In genomic region chr11:73233211-73233610, GRCh38 we compare ENCODE assay signal across 20 cellular contexts. TPM values are rescaled to one million over a fixed set of nuclear protein-coding genes. Genes with fewer than 3 reads are reported as not detected.
DNase-seq lines count a peak whose midpoint lies in the region; ATAC-seq, FAIRE-seq and TF ChIP-seq lines count a peak whose summit lies in the region.
"Had no signal": no experiment of that assay in that cellular context is flagged by ENCODE, and none has a peak within 500 bp of the region (broad histone marks: within the 10 kb centered on the region; RNA-seq: fewer than 3 reads in every experiment).

No MANE protein-coding gene starts in this region.

- H3K36me3 ChIP-seq in kidney (ENCODE audit: control insufficient read depth in 1 of 2, insufficient read depth in 2 of 2, low read length in 2 of 2) = no peaks in the 10 kb centered on the region
- peaks cover 0 to 7% of the 10 kb centered on the region in 2 donors for H3K36me3 ChIP-seq in gastrocnemius medialis
- no peaks in the 10 kb centered on the region for H3K36me3 ChIP-seq in transverse colon
- H3K36me3 ChIP-seq: BLaER1 treated with 17β-estradiol and CSF1 and Interleukin-3, amounts not matched to agents 10 nM and 100 nM had no signal

- TF ChIP-seq EP300 in transverse colon (IDR thresholded peaks at IDR 0.05; ENCODE audit: low read depth) = no peak

- H3K4me3 ChIP-seq in HL-60 (replicated peaks; ENCODE audit: insufficient read depth, low read length) = no peak overlapping the region
- no peak overlapping the region for H3K4me3 ChIP-seq in kidney (ENCODE audit: low read length in 2 of 2)
- H3K4me3 ChIP-seq in gastrocnemius medialis = no peak overlapping the region
- H3K4me3 ChIP-seq in transverse colon = no peak overlapping the region
- H3K4me3 ChIP-seq: BLaER1 treated with 17β-estradiol and CSF1 and Interleukin-3, amounts not matched to agents 10 nM and 100 nM; GM23338 had no signal

- H3K27ac ChIP-seq in HL-60 (replicated peaks) (0 out of 2 replicates have a peak overlapping the region, but pooled peaks have one; percentile 17), kidney (ENCODE audit: low read depth in 2 of 2, low read length in 2 of 2) (no peak overlapping the region), gastrocnemius medialis (peak overlapping the region; percentile 92 to 98 (median 96)), transverse colon (no peak overlapping the region)
- H3K27ac ChIP-seq: BLaER1 treated with 17β-estradiol and CSF1 and Interleukin-3, amounts not matched to agents 10 nM and 100 nM; RWPE1 had no signal

- TF ChIP-seq POLR2A in gastrocnemius medialis (IDR thresholded peaks at IDR 0.05) (no peak), transverse colon (IDR thresholded peaks at IDR 0.05) (no peak)

- no peaks in the 10 kb centered on the region for H3K27me3 ChIP-seq in HL-60 (ENCODE audit: insufficient read depth, poor library complexity, severe bottlenecking)
- H3K27me3 ChIP-seq in gastrocnemius medialis = no peaks in the 10 kb centered on the region
- H3K27me3 ChIP-seq in transverse colon = no peaks in the 10 kb centered on the region
- H3K27me3 ChIP-seq: BLaER1 treated with 17β-estradiol and CSF1 and Interleukin-3, amounts not matched to agents 10 nM and 100 nM had no signal

- FAIRE-seq in kidney (lab: Jason Lieb, UNC) = no peak

- H3K9me3 Mint-ChIP-seq in CD14-positive monocyte = no peaks in the 10 kb centered on the region
- H3K9me3 Mint-ChIP-seq: GM23338 had no signal

- H3K36me3 Mint-ChIP-seq in CD14-positive monocyte = peaks cover 66 to 88% of the 10 kb centered on the region in 2 donors

- H3K4me3 Mint-ChIP-seq in CD14-positive monocyte = no peak overlapping the region
- H3K4me3 Mint-ChIP-seq: GM23338 had no signal

- no peaks in the 10 kb centered on the region for H3K9me3 ChIP-seq in kidney (ENCODE audit: control insufficient read depth in 1 of 2, low read length in 2 of 2)
- no peaks in the 10 kb centered on the region for H3K9me3 ChIP-seq in gastrocnemius medialis
- no peaks in the 10 kb centered on the region for H3K9me3 ChIP-seq in transverse colon
- H3K9me3 ChIP-seq: BLaER1 treated with 17β-estradiol and CSF1 and Interleukin-3, amounts not matched to agents 10 nM and 100 nM had no signal

- ATAC-seq in gastrocnemius medialis (no peak), HG02885 (IDR thresholded peaks at IDR 0.05; ENCODE audit: poor library complexity, unreplicated experiment) (no peak)
- ATAC-seq: GM23338 had no signal

- intact Hi-C loops in CD14-positive monocyte (cut with micrococcal nuclease) (no loop called here), kidney (cut with DNase I) (no loop called here), gastrocnemius medialis (cut with DNase I; ENCODE audit: low total_unique reads) (no loop called here), transverse colon (cut with DNase I; ENCODE audit: low total_unique reads) (no loop called here)

- in situ Hi-C loops in gastrocnemius medialis (cut with MboI; ENCODE audit: low sequenced_read_pairs in 4 of 4) = no loop called here
- in situ Hi-C loops in transverse colon (cut with MboI; ENCODE audit: low pct_ligation_motif_present in 1 of 4, low pct_unique_long_range_greater_than_20kb in 1 of 4, low sequenced_read_pairs in 3 of 4) = no loop called here

- H3K4me1 ChIP-seq in kidney (ENCODE audit: control insufficient read depth in 1 of 2, insufficient read depth in 1 of 2, low read depth in 1 of 2, low read length in 2 of 2) (no peaks in the 10 kb centered on the region), gastrocnemius medialis (peaks cover 50 to 56% of the 10 kb centered on the region in 2 donors), transverse colon (peaks cover 0 to 6% (median 3%) of the 10 kb centered on the region in 4 donors)

- peak overlapping the region in 3 of 7 donors; percentile 11 to 68 (median 55) for H3K27ac Mint-ChIP-seq in CD14-positive monocyte
- H3K27ac Mint-ChIP-seq: GM23338 had no signal

- H3K27me3 Mint-ChIP-seq in CD14-positive monocyte (ENCODE audit: low read depth in 3 of 3) = peaks cover 0 to 1% (median 0%) of the 10 kb centered on the region in 3 donors

- DNase-seq in CD14-positive monocyte (ENCODE audit: low spot score) = peak; percentile 12
- DNase-seq in HL-60 (ENCODE audit: low read depth in 1 of 2, low spot score in 1 of 2) = no peak
- peak; percentile 36 for DNase-seq in kidney
- peak in 1 of 2 donors; percentile 9 for DNase-seq in gastrocnemius medialis
- no peak for DNase-seq in NCI-H2107 treated with DMSO at 0.1 percent for 48 hours (lab: John Stamatoyannopoulos, UW; ENCODE audit: unreplicated experiment)
- DNase-seq in transverse colon = no peak
- DNase-seq: COR-L47; DMS79 treated with DMSO at 0.1 percent for 48 hours; GF-D8; KG1; NCI-H1092; NCI-H226; NCI-H526 treated with DMSO at 0.1 percent for 48 hours; NK-92 treated with Interleukin-12 subunit alpha and Interleukin-12 subunit beta, amount 100 ng/mL, for 24 hours; OCI-M1 had no signal

- peaks cover 18% of the 10 kb centered on the region for H3K4me1 Mint-ChIP-seq in CD14-positive monocyte

- no peak for TF ChIP-seq CTCF in CD14-positive monocyte (IDR thresholded peaks at IDR 0.05)
- TF ChIP-seq CTCF in HL-60 (IDR thresholded peaks at IDR 0.05; ENCODE audit: insufficient read depth, low read length) = no peak
- TF ChIP-seq CTCF in kidney (IDR thresholded peaks at IDR 0.05; ENCODE audit: borderline replicate concordance, extremely low read depth, insufficient read depth) = no peak
- TF ChIP-seq CTCF in gastrocnemius medialis (IDR thresholded peaks at IDR 0.05 in 4 of 5, conservative IDR thresholded peaks at IDR 0.05 in 1 of 5) = no peak
- TF ChIP-seq CTCF in transverse colon (IDR thresholded peaks at IDR 0.05) = no peak

- no peak overlapping the region for H3K9ac ChIP-seq in kidney (ENCODE audit: low read length in 2 of 2)
- H3K9ac ChIP-seq: BLaER1 treated with 17β-estradiol and CSF1 and Interleukin-3, amounts not matched to agents 10 nM and 100 nM had no signal

RNA-seq across cellular contexts. Expression of gene P2RY2, which starts 15.1 kb away (rescaled TPM):
- polyA plus RNA-seq in CD14-positive monocyte = 10 to 100 TPM in 1 of 2 donors, 1 to 10 TPM in 1; 2.8 to 12.7 TPM
- 9.7 TPM for total RNA-seq in kidney
- polyA plus RNA-seq in kidney (ENCODE audit: insufficient read depth, low read depth, low replicate concordance) = 1.3 TPM
- total RNA-seq in gastrocnemius medialis = 10 to 100 TPM; 21.8 to 52.6 (median 44.5) TPM
- 10 to 100 TPM in 3 of 4 donors, 1 to 10 TPM in 1; 8.6 to 21.4 (median 12.6) TPM for total RNA-seq in transverse colon

RNA-seq across cellular contexts. Expression of gene P2RY6, which starts 38.9 kb away (rescaled TPM):
- polyA plus RNA-seq in CD14-positive monocyte (1 to 10 TPM; 1.7 to 5.1 TPM), kidney (ENCODE audit: insufficient read depth, low read depth, low replicate concordance) (6.7 TPM)
- total RNA-seq in kidney (17.9 TPM), gastrocnemius medialis (1 to 10 TPM in 2 of 4 donors, under 1 TPM in 1, not detected in 1; 0.78 to 2.8 (median 1.1) TPM), transverse colon (1 to 10 TPM in 3 of 4 donors, not detected in 1; 1.1 to 1.6 (median 1.4) TPM)
- total RNA-seq: GM23338, SK-MEL-5 had no signal
- polyA plus RNA-seq: GM23338 had no signal

Comparison
In these comparisons a context has a peak if more than half of its experiments do, and no peak if none do; other contexts are left out.
1. DNase-seq: peak in CD14-positive monocyte (single experiment) and kidney (single experiment); none in HL-60 (0 of 2), NCI-H2107 treated with DMSO at 0.1 percent for 48 hours (single experiment) and transverse colon (single experiment).
2. H3K27ac ChIP-seq: peak in HL-60 (single experiment) and gastrocnemius medialis (4 of 4); none in kidney (0 of 2) and transverse colon (0 of 4).